Comparison of ENCODE assay signal across 18 cellular contexts in the genomic region with DNA sequence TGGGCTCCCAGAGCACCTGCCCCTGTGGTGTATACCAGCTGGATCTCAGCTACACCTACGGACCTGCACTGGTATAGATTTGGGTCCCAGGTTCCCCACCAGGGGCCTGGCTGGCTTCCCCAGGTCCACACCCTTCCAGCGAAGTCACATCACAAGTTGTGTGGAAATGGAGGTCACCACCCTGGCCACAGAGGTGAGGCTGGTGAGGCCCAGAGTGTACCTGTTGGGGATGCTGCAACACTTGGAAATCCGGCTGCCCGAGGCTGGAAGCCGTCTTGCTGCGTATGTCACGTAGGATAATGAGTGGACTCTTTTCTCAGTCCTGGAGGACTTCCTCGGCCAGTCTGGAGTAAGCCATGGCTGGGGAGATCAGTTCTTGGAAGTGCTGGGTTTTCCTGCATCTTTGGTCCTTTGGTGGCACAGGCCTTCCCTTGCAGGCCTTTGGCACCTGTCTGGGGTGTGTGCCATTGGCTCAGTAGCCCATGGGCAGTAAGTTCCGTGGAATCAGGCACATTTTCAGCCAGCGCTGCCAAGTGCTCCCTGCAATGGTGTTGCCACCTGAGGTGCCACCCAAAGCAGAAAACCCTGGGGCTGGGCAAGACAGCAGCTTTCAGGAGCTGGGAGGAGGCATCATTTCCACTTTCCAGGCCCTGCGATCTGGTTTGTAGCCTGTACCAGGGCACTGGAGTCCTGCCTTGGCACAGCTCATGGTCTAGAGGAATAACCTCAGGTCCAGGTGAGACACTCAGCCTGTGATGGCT.
A peak's percentile ranks its signal among the peaks of the same experiment; 100 is the strongest.
DNase-seq lines count a peak whose midpoint lies in the region; ATAC-seq and TF ChIP-seq lines count a peak whose summit lies in the region.
"Had no signal": no experiment of that assay in that cellular context is flagged by ENCODE, and none has a peak within 500 bp of the region (broad histone marks: within the 10 kb centered on the region; RNA-seq: fewer than 3 reads in every experiment).

No MANE protein-coding gene starts in this region.

- H3K27me3 Mint-ChIP-seq in glutamatergic neuron (ENCODE audit: unreplicated experiment): peaks cover 2% of the 10 kb centered on the region

- no peaks in the 10 kb centered on the region for H4K20me1 ChIP-seq in osteoblast (ENCODE audit: insufficient read depth, low read length)

- H3K27me3 ChIP-seq in ascending aorta: no peaks in the 10 kb centered on the region
- no peaks in the 10 kb centered on the region for H3K27me3 ChIP-seq in osteoblast (ENCODE audit: insufficient read depth, low read length)
- no peaks in the 10 kb centered on the region for H3K27me3 ChIP-seq in tibial artery

- H3K79me2 ChIP-seq in osteoblast (ENCODE audit: insufficient read depth, low read length): no peaks in the 10 kb centered on the region

- H3K36me3 ChIP-seq in ascending aorta (no peaks in the 10 kb centered on the region), osteoblast (ENCODE audit: insufficient read depth, low read length) (no peaks in the 10 kb centered on the region), tibial artery (no peaks in the 10 kb centered on the region)

- peak overlapping the region; percentile 72 to 88 for H3K27ac ChIP-seq in ascending aorta
- no peak overlapping the region for H3K27ac ChIP-seq in osteoblast (ENCODE audit: low read depth, low read length)
- H3K27ac ChIP-seq in tibial artery: peak overlapping the region; percentile 77 to 82

- H3K9me3 ChIP-seq in ascending aorta: no peaks in the 10 kb centered on the region
- H3K9me3 ChIP-seq in osteoblast (ENCODE audit: low read depth, low read length): no peaks in the 10 kb centered on the region
- H3K9me3 ChIP-seq in tibial artery: no peaks in the 10 kb centered on the region
- H3K9me3 ChIP-seq: mucosa of descending colon, SK-N-SH had no signal

- peaks cover 7 to 17% of the 10 kb centered on the region in 2 donors for H3K4me1 ChIP-seq in ascending aorta
- H3K4me1 ChIP-seq in osteoblast (ENCODE audit: insufficient read depth, low read length): peaks cover 27% of the 10 kb centered on the region
- peaks cover 4 to 32% (median 20%) of the 10 kb centered on the region in 4 donors for H3K4me1 ChIP-seq in tibial artery

- no peak for ATAC-seq in GM18517 (IDR thresholded peaks at IDR 0.05; ENCODE audit: unreplicated experiment)
- no peak for ATAC-seq in HG03045 (IDR thresholded peaks at IDR 0.05; ENCODE audit: unreplicated experiment)
- ATAC-seq: activated CD8-positive, alpha-beta T cell treated with anti-CD3 and anti-CD28 coated beads, Interleukin-2, amount 10 ng/mL, durations not matched to agents 7 days and 5 days had no signal

- no peak overlapping the region for H3K4me3 Mint-ChIP-seq in glutamatergic neuron (ENCODE audit: unreplicated experiment)
- H3K4me3 Mint-ChIP-seq: activated CD8-positive, alpha-beta T cell treated with anti-CD3 and anti-CD28 coated beads, Interleukin-2, amount 10 ng/mL, durations not matched to agents 7 days and 5 days; immature natural killer cell had no signal

- DNase-seq in ascending aorta (ENCODE audit: low spot score in 2 of 2) (no peak), glutamatergic neuron (peak; percentile 2), osteoblast (ENCODE audit: insufficient read length, low spot score, missing footprints) (peak; percentile 52), tibial artery (peak in 1 of 2 donors; percentile 60), T1000 (lab: John Stamatoyannopoulos, UW) (no peak)
- DNase-seq in activated CD4-positive, alpha-beta T cell treated with anti-CD3 and anti-CD28 coated beads, Interleukin-2, amount 50 U/mL, for 1 hour: no peak
- DNase-seq: activated CD8-positive, alpha-beta T cell treated with anti-CD3 and anti-CD28 coated beads, Interleukin-2, amount 10 ng/mL, durations not matched to agents 7 days and 5 days; DMS 273 treated with DMSO at 0.1 percent for 48 hours; immature natural killer cell; NCI-H1694; NCI-H510A; OCI-M1; SK-N-SH; stimulated activated CD8-positive, alpha-beta memory T cell treated with anti-CD3 and anti-CD28 coated beads, Interleukin-4, amount 100 ng/mL, for 48 hours had no signal

- H3K4me2 ChIP-seq in osteoblast (ENCODE audit: insufficient read depth, low read length): no peak overlapping the region
- H3K4me2 ChIP-seq: SK-N-SH had no signal

- H2AFZ ChIP-seq in osteoblast (ENCODE audit: low read length): no peak overlapping the region

- H3K4me3 ChIP-seq in ascending aorta (no peak overlapping the region), osteoblast (ENCODE audit: insufficient read depth, low read length) (no peak overlapping the region), tibial artery (no peak overlapping the region)
- H3K4me3 ChIP-seq: mucosa of descending colon had no signal

- TF ChIP-seq CTCF in ascending aorta (IDR thresholded peaks at IDR 0.05) (no peak), glutamatergic neuron (IDR thresholded peaks at IDR 0.05; ENCODE audit: partially characterized antibody, unreplicated experiment) (no peak), osteoblast (IDR thresholded peaks at IDR 0.05; ENCODE audit: extremely low read depth, low read depth, low read length) (no peak), tibial artery (IDR thresholded peaks at IDR 0.05) (no peak)

- H3K36me3 Mint-ChIP-seq in glutamatergic neuron (ENCODE audit: unreplicated experiment): no peaks in the 10 kb centered on the region
- H3K36me3 Mint-ChIP-seq: immature natural killer cell had no signal

- H3K27ac Mint-ChIP-seq in glutamatergic neuron (ENCODE audit: unreplicated experiment): no peak overlapping the region
- H3K27ac Mint-ChIP-seq: activated CD8-positive, alpha-beta T cell treated with anti-CD3 and anti-CD28 coated beads, Interleukin-2, amount 10 ng/mL, durations not matched to agents 7 days and 5 days; immature natural killer cell; progenitor cell of endocrine pancreas had no signal

- peaks cover 4% of the 10 kb centered on the region for H3K9me3 Mint-ChIP-seq in glutamatergic neuron (ENCODE audit: unreplicated experiment)

- intact Hi-C loops in ascending aorta (cut with DNase I): no loop called here
- intact Hi-C loops in tibial artery (cut with DNase I; ENCODE audit: low total_unique reads): no loop called here

- H3K4me1 Mint-ChIP-seq in glutamatergic neuron (ENCODE audit: low read depth, unreplicated experiment): peaks cover 7% of the 10 kb centered on the region
- H3K4me1 Mint-ChIP-seq: immature natural killer cell had no signal

Comparison
In these comparisons a context has a peak if more than half of its experiments do, and no peak if none do; other contexts are left out.
1. DNase-seq: peak in glutamatergic neuron (single experiment) and osteoblast (single experiment); none in ascending aorta (0 of 2), T1000 (single experiment) and activated CD4-positive, alpha-beta T cell treated with anti-CD3 and anti-CD28 coated beads, Interleukin-2, amount 50 U/mL, for 1 hour (single experiment).